Comparison of ENCODE assay signal across 9 cellular contexts in genomic region chr17:1577657-1578428, GRCh38. TPM values are rescaled to one million over a fixed set of nuclear protein-coding genes. Genes with fewer than 3 reads are reported as not detected.
DNase-seq lines count a peak whose midpoint lies in the region; ATAC-seq, FAIRE-seq and TF ChIP-seq lines count a peak whose summit lies in the region.
"Had no signal": no experiment of that assay in that cellular context is flagged by ENCODE, and none has a peak within 500 bp of the region (broad histone marks: within the 10 kb centered on the region; RNA-seq: fewer than 3 reads in every experiment).

No MANE protein-coding gene starts in this region.

- DNase-seq in GM12878 (ENCODE audit: low read depth, low spot score) (no peak), lung (ENCODE audit: low spot score) (no peak), NCI-H1436 (lab: John Stamatoyannopoulos, UW) (no peak)
- DNase-seq in activated T-cell treated with anti-CD3 and anti-CD28 coated beads, Interleukin-2, amount 50 U/mL, for 24 hours: no peak
- DNase-seq in activated T-helper 1 cell treated with anti-CD3 and anti-CD28 coated beads, Interleukin-12 subunit alpha, Interleukin-12 subunit beta, Interleukin-2, Interleukin-4 antibody, amounts not matched to agents 30 ng/mL and 10 ng/mL and 1 ng/mL, durations not matched to agents 14 hours and 24 hours and 36 hours (ENCODE audit: low spot score): no peak

- RAD21 ChIA-PET in GM12878 (lab: Charles Lee; ENCODE audit: unreplicated experiment): interaction anchor here (0.6 to 10.1 kb wide), 5 partner anchors 12 to 61 kb away, joined by 3 to 317 read pairs (median 3); partner anchors contain the start of gene SLC43A2

- peak; percentile 63 for ATAC-seq in GM12878
- no peak for ATAC-seq in lung (ENCODE audit: insufficient read depth, low FRiP score)
- ATAC-seq in HG03571 (IDR thresholded peaks at IDR 0.05; ENCODE audit: unreplicated experiment): no peak

- no peaks in the 10 kb centered on the region for H3K27me3 Mint-ChIP-seq in activated T-cell treated with anti-CD3 and anti-CD28 coated beads, Interleukin-2, amount 50 U/mL, for 24 hours
- no peaks in the 10 kb centered on the region for H3K27me3 Mint-ChIP-seq in activated T-helper 1 cell treated with anti-CD3 and anti-CD28 coated beads, Interleukin-12 subunit alpha, Interleukin-12 subunit beta, Interleukin-2, Interleukin-4 antibody, amounts not matched to agents 30 ng/mL and 10 ng/mL and 1 ng/mL, durations not matched to agents 14 hours and 24 hours and 36 hours (ENCODE audit: insufficient read depth)

- H3K9me3 ChIP-seq in HUES48 (ENCODE audit: control insufficient read depth, insufficient read depth, low read length) (no peaks in the 10 kb centered on the region), GM12878 (replicated peaks; ENCODE audit: control insufficient read depth, insufficient read depth, low read length) (no peaks in the 10 kb centered on the region), lung (ENCODE audit: control insufficient read depth in 2 of 2, insufficient read depth in 1 of 2, low read length in 1 of 2) (no peaks in the 10 kb centered on the region), subcutaneous abdominal adipose tissue (ENCODE audit: control insufficient read depth in 5 of 5, low read length in 5 of 5) (no peaks in the 10 kb centered on the region)

- TF ChIP-seq CTCF in GM12878 (IDR thresholded peaks at IDR 0.05 in 2 of 3, conservative IDR thresholded peaks at IDR 0.05 in 1 of 3; ENCODE audit: control insufficient read depth in 2 of 3, extremely low read depth in 1 of 3, insufficient read depth in 1 of 3, low read depth in 3 of 3, low read length in 3 of 3) (no peak), lung (IDR thresholded peaks at IDR 0.05; ENCODE audit: control extremely low read depth, extremely low read depth) (no peak)

- no peak for FAIRE-seq in GM12878 (lab: Jason Lieb, UNC)

- H3K4me1 ChIP-seq in HUES48 (ENCODE audit: control insufficient read depth, insufficient read depth, low read length) (peaks cover 15% of the 10 kb centered on the region), GM12878 (ENCODE audit: control insufficient read depth, insufficient read depth, low read length) (peaks cover 10% of the 10 kb centered on the region), lung (ENCODE audit: control insufficient read depth in 2 of 2, insufficient read depth in 2 of 2, low read length in 2 of 2) (peaks cover 3 to 21% of the 10 kb centered on the region in 2 donors), subcutaneous abdominal adipose tissue (ENCODE audit: control insufficient read depth in 5 of 5, insufficient read depth in 5 of 5, low read length in 5 of 5) (peaks cover 6 to 46% (median 39%) of the 10 kb centered on the region in 5 donors)

- intact Hi-C loops in GM12878 (cut with micrococcal nuclease; ENCODE audit: unreplicated experiment): loop anchor here (1.0 to 2.0 kb wide), 2 partner anchors 15 to 49 kb away; no protein-coding TSS in a partner anchor
- intact Hi-C loops in activated T-helper 1 cell treated with anti-CD3 and anti-CD28 coated beads, Interleukin-12 subunit alpha, Interleukin-12 subunit beta, Interleukin-2, Interleukin-4 antibody, amounts not matched to agents 30 ng/mL and 10 ng/mL and 1 ng/mL, durations not matched to agents 14 hours and 24 hours and 36 hours (cut with micrococcal nuclease): no loop called here

- CTCF ChIA-PET in GM12878 (lab: Yijun Ruan, JAX): interaction anchor here (0.7 to 11.9 kb wide), 7 partner anchors 9 to 68 kb away, joined by 3 to 380 read pairs (median 3); partner anchors contain the start of genes SCARF1 and SLC43A2

- no peaks in the 10 kb centered on the region for H3K36me3 Mint-ChIP-seq in activated T-cell treated with anti-CD3 and anti-CD28 coated beads, Interleukin-2, amount 50 U/mL, for 24 hours (ENCODE audit: low read depth)
- no peaks in the 10 kb centered on the region for H3K36me3 Mint-ChIP-seq in activated T-helper 1 cell treated with anti-CD3 and anti-CD28 coated beads, Interleukin-12 subunit alpha, Interleukin-12 subunit beta, Interleukin-2, Interleukin-4 antibody, amounts not matched to agents 30 ng/mL and 10 ng/mL and 1 ng/mL, durations not matched to agents 14 hours and 24 hours and 36 hours (ENCODE audit: low read depth)

- H3K9me3 Mint-ChIP-seq in activated T-cell treated with anti-CD3 and anti-CD28 coated beads, Interleukin-2, amount 50 U/mL, for 24 hours: no peaks in the 10 kb centered on the region
- H3K9me3 Mint-ChIP-seq in activated T-helper 1 cell treated with anti-CD3 and anti-CD28 coated beads, Interleukin-12 subunit alpha, Interleukin-12 subunit beta, Interleukin-2, Interleukin-4 antibody, amounts not matched to agents 30 ng/mL and 10 ng/mL and 1 ng/mL, durations not matched to agents 14 hours and 24 hours and 36 hours: no peaks in the 10 kb centered on the region
- H3K9me3 Mint-ChIP-seq: neural crest cell had no signal

- no peak overlapping the region for H3K4me3 Mint-ChIP-seq in activated T-cell treated with anti-CD3 and anti-CD28 coated beads, Interleukin-2, amount 50 U/mL, for 24 hours
- H3K4me3 Mint-ChIP-seq in activated T-helper 1 cell treated with anti-CD3 and anti-CD28 coated beads, Interleukin-12 subunit alpha, Interleukin-12 subunit beta, Interleukin-2, Interleukin-4 antibody, amounts not matched to agents 30 ng/mL and 10 ng/mL and 1 ng/mL, durations not matched to agents 14 hours and 24 hours and 36 hours: no peak overlapping the region
- H3K4me3 Mint-ChIP-seq: neural crest cell had no signal

- H4K20me1 ChIP-seq in GM12878 (ENCODE audit: control insufficient read depth, insufficient read depth): no peaks in the 10 kb centered on the region

- H3K4me1 Mint-ChIP-seq in activated T-cell treated with anti-CD3 and anti-CD28 coated beads, Interleukin-2, amount 50 U/mL, for 24 hours (ENCODE audit: low read depth): peaks cover 7% of the 10 kb centered on the region
- peaks cover 6% of the 10 kb centered on the region for H3K4me1 Mint-ChIP-seq in activated T-helper 1 cell treated with anti-CD3 and anti-CD28 coated beads, Interleukin-12 subunit alpha, Interleukin-12 subunit beta, Interleukin-2, Interleukin-4 antibody, amounts not matched to agents 30 ng/mL and 10 ng/mL and 1 ng/mL, durations not matched to agents 14 hours and 24 hours and 36 hours (ENCODE audit: low read depth)

- H3K79me2 ChIP-seq in GM12878 (ENCODE audit: control insufficient read depth, insufficient read depth, low read length): no peaks in the 10 kb centered on the region

- no peak for TF ChIP-seq EP300 in GM12878 (IDR thresholded peaks at IDR 0.05; ENCODE audit: borderline replicate concordance in 1 of 2, control insufficient read depth in 1 of 2, low read depth in 2 of 2, low read length in 2 of 2)

- no peak overlapping the region for H3K27ac Mint-ChIP-seq in activated T-cell treated with anti-CD3 and anti-CD28 coated beads, Interleukin-2, amount 50 U/mL, for 24 hours
- H3K27ac Mint-ChIP-seq in activated T-helper 1 cell treated with anti-CD3 and anti-CD28 coated beads, Interleukin-12 subunit alpha, Interleukin-12 subunit beta, Interleukin-2, Interleukin-4 antibody, amounts not matched to agents 30 ng/mL and 10 ng/mL and 1 ng/mL, durations not matched to agents 14 hours and 24 hours and 36 hours: no peak overlapping the region

- BruUV-seq in GM12878 (replicated peaks; lab: Mats Ljungman, UMichigan): no TSS peak

- H3K36me3 ChIP-seq in HUES48 (ENCODE audit: control insufficient read depth, insufficient read depth, low read length): 0 out of 2 replicates have a peak, but pooled peaks cover 4% of the 10 kb centered on the region
- H3K36me3 ChIP-seq in GM12878 (ENCODE audit: control insufficient read depth in 2 of 2, insufficient read depth in 2 of 2, low read length in 1 of 2): no peaks in the 10 kb centered on the region; a peak in 1 of 4 replicates
- no peaks in the 10 kb centered on the region for H3K36me3 ChIP-seq in lung (ENCODE audit: control insufficient read depth in 2 of 2, insufficient read depth in 2 of 2, low read length in 2 of 2)
- H3K36me3 ChIP-seq in subcutaneous abdominal adipose tissue (ENCODE audit: control insufficient read depth in 5 of 5, insufficient read depth in 5 of 5, low read length in 5 of 5): peaks cover 0 to 22% (median 6%) of the 10 kb centered on the region in 5 donors

- H3K27me3 ChIP-seq in HUES48 (ENCODE audit: control insufficient read depth, insufficient read depth, low read length): no peaks in the 10 kb centered on the region
- no peaks in the 10 kb centered on the region for H3K27me3 ChIP-seq in GM12878 (replicated peaks in 1 of 2; ENCODE audit: control insufficient read depth in 2 of 2, insufficient read depth in 2 of 2, low read length in 1 of 2)
- no peaks in the 10 kb centered on the region for H3K27me3 ChIP-seq in lung (ENCODE audit: control insufficient read depth, insufficient read depth)
- no peaks in the 10 kb centered on the region for H3K27me3 ChIP-seq in subcutaneous abdominal adipose tissue (ENCODE audit: control insufficient read depth in 5 of 5, insufficient read depth in 4 of 5, low read length in 5 of 5)

- H3K4me3 ChIP-seq in HUES48 (ENCODE audit: low read depth, low read length): no peak overlapping the region
- no peak overlapping the region for H3K4me3 ChIP-seq in GM12878
- H3K4me3 ChIP-seq in lung: no peak overlapping the region
- peak overlapping the region in 2 of 5 donors; percentile 22 to 29 for H3K4me3 ChIP-seq in subcutaneous abdominal adipose tissue (ENCODE audit: low read depth in 1 of 5, low read length in 5 of 5)

- no peak; the same call in 1 of the 2 replicates for TF ChIP-seq POLR2A in GM12878 (IDR thresholded peaks at IDR 0.05; ENCODE audit: low read depth, low read length)

- POLR2A ChIA-PET in GM12878 (lab: Charles Lee): interaction anchor here (0.6 to 1.7 kb wide), 4 partner anchors 30 to 171 kb away, joined by 4 to 9 read pairs (median 6); partner anchors contain the start of gene SLC43A2

- H3K9ac ChIP-seq in HUES48 (ENCODE audit: low read depth, low read length) (no peak overlapping the region), GM12878 (ENCODE audit: control insufficient read depth, insufficient read depth, low read length) (peak overlapping the region; percentile 59), subcutaneous abdominal adipose tissue (ENCODE audit: low read length in 5 of 5) (peak overlapping the region; percentile 31 to 80 (median 69))

- H3K4me2 ChIP-seq in GM12878 (ENCODE audit: control insufficient read depth, insufficient read depth): peak overlapping the region; percentile 43; the same call in 1 of the 2 replicates

- SMC1A ChIA-PET in GM12878 (lab: Charles Lee; ENCODE audit: uncharacterized antibody, unreplicated experiment): interaction anchor here (0.7 to 3.4 kb wide), 8 partner anchors 12 to 212 kb away, joined by 3 to 19 read pairs (median 4); partner anchors contain the start of gene SLC43A2

- 76% methylated on average over 19 of the region's 19 CpGs for WGBS in GM12878 (ENCODE audit: insufficient coverage, insufficient replicate concordance, low lambda C conversion rate, missing lambda C conversion rate)
- WGBS in lung, 2 donors: 70 to 78% methylated on average over 19 of the region's 19 CpGs

- in situ Hi-C loops in GM12878 (cut with MboI): loop anchor here (10.0 kb wide), 1 partner anchor 47 kb away; the partner anchor contains the start of gene SLC43A2

- peak overlapping the region; percentile 20 for H3K27ac ChIP-seq in HUES48 (ENCODE audit: low read depth, low read length)
- peak overlapping the region; percentile 59 for H3K27ac ChIP-seq in GM12878 (ENCODE audit: control insufficient read depth, insufficient read depth)
- H3K27ac ChIP-seq in lung (ENCODE audit: low read depth in 1 of 2, low read length in 1 of 2): peak overlapping the region; percentile 69 to 93
- peak overlapping the region; percentile 88 for H3K27ac ChIP-seq in subcutaneous abdominal adipose tissue (ENCODE audit: low read depth, low read length)

- no peak for TF ChIP-seq RAD21 in GM12878 (IDR thresholded peaks at IDR 0.05; ENCODE audit: insufficient read depth, low read depth, low read length)

- H2AFZ ChIP-seq in GM12878 (ENCODE audit: control insufficient read depth, low read depth, low read length): peak overlapping the region; percentile 82

RNA-seq across cellular contexts. Expression of gene PITPNA, which starts 15.3 kb away (rescaled TPM):
- total RNA-seq in GM12878 (2013; cell fraction: nucleolus; rRNA removed): 25.6 and 31.4 TPM in 2 replicates
- total RNA-seq in GM12878 (2014; rRNA removed) (24.6 and 24.8 TPM in 2 replicates), GM12878 (2014; rRNA removed; fragmentation: Illumina TruSeq; extraction: Trizol) (19.7 and 21.0 TPM in 2 replicates), GM12878 (2021) (62.8 and 65.4 TPM in 2 replicates), lung (10 to 100 TPM; 43.9 to 89.7 TPM)
- 25.9 TPM for polyA plus RNA-seq in GM12878 (2011; ENCODE audit: low read depth)
- polyA plus RNA-seq in GM12878 (2011; rRNA removed) (45.6 and 58.4 TPM in 2 replicates), GM12878 (2014; fragmentation: Illumina TruSeq; extraction: Trizol) (67.3 and 88.1 TPM in 2 replicates), GM12878 (2014; fragmentation: Nextera tagmentation; extraction: Ambion mirVana) (10 to 100 TPM; 11.0 to 14.6 TPM), GM12878 (2014; rRNA removed) (50.4 and 51.8 TPM in 2 replicates), GM12878 (2016; fragmentation: Nextera tagmentation; extraction: Ambion mirVana) (10 to 100 TPM in 1 of 2 experiments, 1 to 10 TPM in 1; 5.2 to 41.7 TPM), lung (10 to 100 TPM; 21.5 to 48.9 TPM)
- polyA plus RNA-seq in GM12878 (2011; cell fraction: cytosol; rRNA removed): 38.9 and 40.8 TPM in 2 replicates
- 21.5 and 27.6 TPM in 2 replicates for polyA plus RNA-seq in GM12878 (2011; cell fraction: nucleus; rRNA removed)
- 27.0 and 28.6 TPM in 2 replicates for polyA plus RNA-seq in GM12878 (2012)
- 21.1 and 21.3 TPM in 2 replicates for polyA minus RNA-seq in GM12878 (2011; rRNA and poly(A)+ RNA removed)
- polyA minus RNA-seq in GM12878 (2011; cell fraction: cytosol; rRNA and poly(A)+ RNA removed): 9.2 and 10.2 TPM in 2 replicates
- polyA minus RNA-seq in GM12878 (2011; cell fraction: nucleus; rRNA and poly(A)+ RNA removed): 2.1 and 4.8 TPM in 2 replicates
- total RNA-seq in activated T-helper 1 cell treated with anti-CD3 and anti-CD28 coated beads, Interleukin-12 subunit alpha, Interleukin-12 subunit beta, Interleukin-2, Interleukin-4 antibody, amounts not matched to agents 30 ng/mL and 10 ng/mL and 1 ng/mL, durations not matched to agents 14 hours and 24 hours and 36 hours: 72.7 and 74.2 TPM in 2 replicates

RNA-seq across cellular contexts. Expression of gene SLC43A2, which starts 50.8 kb away (rescaled TPM):
- 26.0 and 27.2 TPM in 2 replicates for total RNA-seq in GM12878 (2013; cell fraction: nucleolus; rRNA removed)
- total RNA-seq in GM12878 (2014; rRNA removed): 9.4 and 11.6 TPM in 2 replicates
- 3.5 and 4.7 TPM in 2 replicates for total RNA-seq in GM12878 (2014; rRNA removed; fragmentation: Illumina TruSeq; extraction: Trizol)
- 14.0 and 14.1 TPM in 2 replicates for total RNA-seq in GM12878 (2021)
- polyA plus RNA-seq in GM12878 (2011; ENCODE audit: low read depth): 1.0 TPM
- 1.7 and 2.9 TPM in 2 replicates for polyA plus RNA-seq in GM12878 (2011; rRNA removed)
- polyA plus RNA-seq in GM12878 (2011; cell fraction: cytosol; rRNA removed): 4.9 and 6.0 TPM in 2 replicates
- 4.3 and 4.8 TPM in 2 replicates for polyA plus RNA-seq in GM12878 (2011; cell fraction: nucleus; rRNA removed)
- 3.8 and 3.9 TPM in 2 replicates for polyA plus RNA-seq in GM12878 (2012)
- polyA plus RNA-seq in GM12878 (2014; fragmentation: Illumina TruSeq; extraction: Trizol): 1.6 and 3.9 TPM in 2 replicates
- polyA plus RNA-seq in GM12878 (2014; fragmentation: Nextera tagmentation; extraction: Ambion mirVana): under 1 TPM; 0.03 to 0.13 TPM
- 12.3 and 12.6 TPM in 2 replicates for polyA plus RNA-seq in GM12878 (2014; rRNA removed)
- polyA plus RNA-seq in GM12878 (2016; fragmentation: Nextera tagmentation; extraction: Ambion mirVana): 1 to 10 TPM; 6.7 to 7.4 TPM
- polyA minus RNA-seq in GM12878 (2011; rRNA and poly(A)+ RNA removed): 4.2 and 8.9 TPM in 2 replicates
- polyA minus RNA-seq in GM12878 (2011; cell fraction: cytosol; rRNA and poly(A)+ RNA removed): 2.5 and 6.4 TPM in 2 replicates
- 3.9 and 6.9 TPM in 2 replicates for polyA minus RNA-seq in GM12878 (2011; cell fraction: nucleus; rRNA and poly(A)+ RNA removed)
- 10 to 100 TPM; 47.9 to 89.2 TPM for total RNA-seq in lung
- polyA plus RNA-seq in lung: 100 to 1,000 TPM in 1 of 2 donors, 10 to 100 TPM in 1; 27.0 to 125 TPM
- 1.7 and 2.5 TPM in 2 replicates for total RNA-seq in activated T-helper 1 cell treated with anti-CD3 and anti-CD28 coated beads, Interleukin-12 subunit alpha, Interleukin-12 subunit beta, Interleukin-2, Interleukin-4 antibody, amounts not matched to agents 30 ng/mL and 10 ng/mL and 1 ng/mL, durations not matched to agents 14 hours and 24 hours and 36 hours

Comparison
In these comparisons a context has a peak if more than half of its experiments do, and no peak if none do; other contexts are left out.
1. H3K27ac ChIP-seq: peak in every context shown above with its lines; median percentile 88 in subcutaneous abdominal adipose tissue; 81 in lung; 59 in GM12878; 20 in HUES48.